In the genomic region with DNA sequence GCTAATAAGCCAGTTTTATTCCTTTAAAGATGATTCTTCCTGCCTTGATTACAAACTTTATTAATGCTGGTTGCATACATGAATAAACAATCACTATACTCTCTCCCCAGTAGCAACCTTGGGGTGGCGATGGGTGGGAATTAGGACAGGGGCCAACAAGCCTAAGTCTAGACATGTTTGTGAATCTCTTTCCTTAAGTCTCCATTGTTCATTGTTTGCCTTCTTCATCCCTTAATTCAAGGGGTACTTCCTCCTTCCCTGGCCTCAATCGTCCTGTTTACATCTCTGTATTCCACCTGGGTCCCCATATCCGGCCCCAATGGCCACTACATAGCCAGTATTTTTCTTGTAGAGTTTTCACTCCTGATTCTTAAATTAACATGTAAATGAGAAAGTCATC, we compare ENCODE assay signal across 16 cellular contexts.
DNase-seq lines count a peak whose midpoint lies in the region; ATAC-seq, FAIRE-seq and TF ChIP-seq lines count a peak whose summit lies in the region.
"Had no signal": no experiment of that assay in that cellular context is flagged by ENCODE, and none has a peak within 500 bp of the region (broad histone marks: within the 10 kb centered on the region; RNA-seq: fewer than 3 reads in every experiment).

No MANE protein-coding gene starts in this region.

- H3K27me3 Mint-ChIP-seq in astrocyte (ENCODE audit: low read depth, unreplicated experiment), result no peaks in the 10 kb centered on the region
- H3K27me3 Mint-ChIP-seq: progenitor cell of endocrine pancreas had no signal

- in situ Hi-C loops in IMR-90 (cut with MboI; ENCODE audit: low sequenced_read_pairs), result no loop called here

- no peak for TF ChIP-seq EP300 in suprapubic skin (IDR thresholded peaks at IDR 0.05)

- H3K27ac ChIP-seq in IMR-90 (ENCODE audit: insufficient read depth, low read length), result peak overlapping the region; percentile 58; the same call in 1 of the 2 replicates
- H3K27ac ChIP-seq in astrocyte (ENCODE audit: low read depth, low read length), result peak overlapping the region; percentile 73
- H3K27ac ChIP-seq in suprapubic skin, result peak overlapping the region; percentile 35
- H3K27ac ChIP-seq: gastroesophageal sphincter had no signal

- dilution Hi-C loops in IMR-90 (cut with HindIII; ENCODE audit: low sequenced_read_pairs, unreplicated experiment), result no loop called here

- H3K56ac ChIP-seq in IMR-90 (ENCODE audit: extremely low read depth, insufficient read depth, low read length), result no peak overlapping the region

- H3K9me3 ChIP-seq in IMR-90 (ENCODE audit: control insufficient read depth, insufficient read depth, low read length), result no peaks in the 10 kb centered on the region
- no peaks in the 10 kb centered on the region for H3K9me3 ChIP-seq in astrocyte (ENCODE audit: insufficient read depth, low read depth, low read length)
- no peaks in the 10 kb centered on the region for H3K9me3 ChIP-seq in suprapubic skin
- H3K9me3 ChIP-seq: gastroesophageal sphincter had no signal

- H3K4me1 ChIP-seq in IMR-90 (ENCODE audit: control insufficient read depth, insufficient read depth, low read length) (peaks cover 20% of the 10 kb centered on the region), astrocyte (ENCODE audit: insufficient read depth, low read length) (peaks cover 32% of the 10 kb centered on the region), suprapubic skin (peaks cover 41% of the 10 kb centered on the region)

- no peak overlapping the region for H3K4me2 ChIP-seq in IMR-90 (ENCODE audit: low read depth, low read length)
- H3K4me2 ChIP-seq in astrocyte (ENCODE audit: low read length), result peak overlapping the region; percentile 43

- H4K20me1 ChIP-seq in IMR-90 (ENCODE audit: insufficient read depth, low read length), result no peaks in the 10 kb centered on the region
- no peaks in the 10 kb centered on the region for H4K20me1 ChIP-seq in astrocyte (ENCODE audit: insufficient read depth, low read length)

- H2AK9ac ChIP-seq in IMR-90 (replicated peaks; ENCODE audit: low read depth, low read length, poor library complexity), result peak overlapping the region; percentile 77

- no TSS peak for BruUV-seq in IMR-90 (replicated peaks; lab: Mats Ljungman, UMichigan)

- no CpG with 5 or more reads among the region's 3 CpGs for WGBS in IMR-90 (ENCODE audit: extremely low coverage in 2 of 2, insufficient read length in 1 of 2), 2 experiments
- 67% methylated on average over 3 of the region's 3 CpGs for WGBS in suprapubic skin

- TF ChIP-seq RAD21 in IMR-90 (IDR thresholded peaks at IDR 0.05; ENCODE audit: low read length), result no peak

- peak overlapping the region; percentile 93 for H3K18ac ChIP-seq in IMR-90 (ENCODE audit: low read depth, low read length)

- H3K4ac ChIP-seq in IMR-90 (ENCODE audit: low read depth, low read length), result peak overlapping the region; percentile 86

- TF ChIP-seq CTCF in IMR-90 (conservative IDR thresholded peaks at IDR 0.05; ENCODE audit: low read depth, low read length) (no peak), astrocyte (IDR thresholded peaks at IDR 0.05; ENCODE audit: insufficient read depth, low read depth, low read length) (no peak), suprapubic skin (IDR thresholded peaks at IDR 0.05) (no peak)

- CTCF ChIA-PET in IMR-90 (lab: Yijun Ruan, JAX), result interaction anchor here (0.6 kb wide), 1 partner anchor 75 kb away, joined by 3 read pairs; no protein-coding TSS in a partner anchor

- H3K79me1 ChIP-seq in IMR-90 (ENCODE audit: low read depth in 1 of 2, low read length in 2 of 2), result peaks cover 31 to 39% of the 10 kb centered on the region in 2 experiments; a peak in 3 of 4 replicates

- peaks cover 10% of the 10 kb centered on the region for H3K79me2 ChIP-seq in astrocyte (ENCODE audit: insufficient read depth, low read length)

- no peak for ATAC-seq in IMR-90 (ENCODE audit: low read depth)
- no peak for ATAC-seq in HG03097 (IDR thresholded peaks at IDR 0.05; ENCODE audit: low FRiP score, unreplicated experiment)
- ATAC-seq: gastroesophageal sphincter, GM12878 had no signal

- H3K23ac ChIP-seq in IMR-90 (ENCODE audit: low read depth, low read length), result peak overlapping the region; percentile 79; the same call in 1 of the 2 replicates

- intact Hi-C loops in IMR-90 (cut with micrococcal nuclease), result no loop called here

- H3K27ac Mint-ChIP-seq in astrocyte (ENCODE audit: unreplicated experiment), result peak overlapping the region; percentile 90

- H3K36me3 Mint-ChIP-seq in astrocyte (ENCODE audit: low read depth, unreplicated experiment), result no peaks in the 10 kb centered on the region

- peak overlapping the region; percentile 82 for H2BK5ac ChIP-seq in IMR-90 (ENCODE audit: low read depth, low read length, poor library complexity, severe bottlenecking)

- DNase-seq in IMR-90, result no peak
- no peak for DNase-seq in astrocyte (ENCODE audit: low read depth)
- DNase-seq in iris pigment epithelial cell (ENCODE audit: low read depth), result peak; percentile 18
- no peak for DNase-seq in suprapubic skin (ENCODE audit: low spot score in 2 of 2)
- no peak for DNase-seq in NCI-H510A (lab: John Stamatoyannopoulos, UW)
- DNase-seq in SHP77 (lab: John Stamatoyannopoulos, UW), result no peak
- DNase-seq: activated effector memory CD4-positive, alpha-beta T cell treated with anti-CD3 and anti-CD28 coated beads, Interleukin-2, amount 50 U/mL, for 16 hours; effector CD4-positive, alpha-beta T cell; NCI-H187; NCI-H82 had no signal

- FAIRE-seq in astrocyte (lab: Jason Lieb, UNC), result no peak
- FAIRE-seq: GM12878, islet of Langerhans had no signal

- H3K4me3 ChIP-seq in IMR-90 (ENCODE audit: insufficient read depth, low read depth, low read length) (no peak overlapping the region), astrocyte (ENCODE audit: insufficient read depth, low read depth, low read length) (no peak overlapping the region), suprapubic skin (no peak overlapping the region)
- H3K4me3 ChIP-seq: gastroesophageal sphincter, GM12878 had no signal

- H3K14ac ChIP-seq in IMR-90 (replicated peaks; ENCODE audit: low read depth, low read length), result peak overlapping the region; percentile 76

- TF ChIP-seq POLR2A in IMR-90 (IDR thresholded peaks at IDR 0.05; ENCODE audit: low read depth, low read length), result no peak
- TF ChIP-seq POLR2A in suprapubic skin (IDR thresholded peaks at IDR 0.05), result no peak

- H2BK15ac ChIP-seq in IMR-90 (ENCODE audit: low read depth, low read length), result peak overlapping the region; percentile 69

- H3K27me3 ChIP-seq in IMR-90 (ENCODE audit: control insufficient read depth, insufficient read depth, low read length), result no peaks in the 10 kb centered on the region
- H3K27me3 ChIP-seq in astrocyte (ENCODE audit: insufficient read depth, low read length), result no peaks in the 10 kb centered on the region
- H3K27me3 ChIP-seq in suprapubic skin, result no peaks in the 10 kb centered on the region
- H3K27me3 ChIP-seq: gastroesophageal sphincter had no signal

- H3K36me3 ChIP-seq in IMR-90 (ENCODE audit: control insufficient read depth, insufficient read depth, low read length) (no peaks in the 10 kb centered on the region), astrocyte (ENCODE audit: insufficient read depth, low read length) (no peaks in the 10 kb centered on the region), suprapubic skin (no peaks in the 10 kb centered on the region)
- H3K36me3 ChIP-seq: gastroesophageal sphincter had no signal

- no peak overlapping the region for H3K4me3 Mint-ChIP-seq in astrocyte (ENCODE audit: unreplicated experiment)
- H3K4me3 Mint-ChIP-seq: CD14-positive monocyte had no signal

- peak overlapping the region; percentile 85 for H2AK5ac ChIP-seq in IMR-90 (ENCODE audit: low read depth, low read length)

- H2AFZ ChIP-seq in IMR-90 (replicated peaks; ENCODE audit: low read length, poor library complexity) (no peak overlapping the region), astrocyte (ENCODE audit: low read depth, low read length) (no peak overlapping the region)

- H3K9me3 Mint-ChIP-seq in astrocyte (ENCODE audit: unreplicated experiment), result no peaks in the 10 kb centered on the region

- POLR2A ChIA-PET in IMR-90 (lab: Charles Lee; ENCODE audit: unreplicated experiment), result no interaction called here

- peak overlapping the region; percentile 66 for H4K91ac ChIP-seq in IMR-90 (ENCODE audit: insufficient read depth, low read depth, low read length)

- H4K8ac ChIP-seq in IMR-90 (ENCODE audit: low read depth in 2 of 2, low read length in 2 of 2), result peak overlapping the region; percentile 3 to 6; a peak in 2 of 4 replicates

- H3K9me1 ChIP-seq in IMR-90 (ENCODE audit: insufficient read depth, low read length), result peaks cover 3% of the 10 kb centered on the region; the same call in 1 of the 2 replicates

- H2BK20ac ChIP-seq in IMR-90 (ENCODE audit: low read depth, low read length), result peak overlapping the region; percentile 98

- peaks cover 49% of the 10 kb centered on the region for H3K4me1 Mint-ChIP-seq in astrocyte (ENCODE audit: low read depth, unreplicated experiment)

- H3K9ac ChIP-seq in IMR-90 (ENCODE audit: low read depth, low read length) (no peak overlapping the region), astrocyte (ENCODE audit: low read length) (no peak overlapping the region)

- peak overlapping the region; percentile 92 for H2BK120ac ChIP-seq in IMR-90 (ENCODE audit: low read depth, low read length)

- H4K5ac ChIP-seq in IMR-90 (ENCODE audit: low read depth, low read length), result peak overlapping the region; percentile 92

TF ChIP-seq in IMR-90, 13 proteins besides CTCF, POLR2A, EP300 and RAD21:
- TF ChIP-seq NFE2L2 (IDR thresholded peaks at IDR 0.05; ENCODE audit: low read depth, low read length) (no peak), MAZ (IDR thresholded peaks at IDR 0.05; ENCODE audit: borderline replicate concordance, low read depth, low read length) (no peak), RFX5 (IDR thresholded peaks at IDR 0.05; ENCODE audit: low read depth, low read length) (no peak), MAFK (IDR thresholded peaks at IDR 0.05; ENCODE audit: low read depth, low read length) (no peak), BHLHE40 (IDR thresholded peaks at IDR 0.05; ENCODE audit: low read depth, low read length) (no peak), CEBPB (IDR thresholded peaks at IDR 0.05; ENCODE audit: low read depth, low read length) (no peak), MXI1 (IDR thresholded peaks at IDR 0.05; ENCODE audit: borderline replicate concordance, low read depth, low read length) (no peak), FOS (IDR thresholded peaks at IDR 0.05; ENCODE audit: low read depth, low read length) (no peak), RCOR1 (IDR thresholded peaks at IDR 0.05; ENCODE audit: insufficient replicate concordance, low read length) (no peak), SMC3 (IDR thresholded peaks at IDR 0.05; ENCODE audit: low read depth, low read length) (no peak)
